Comparison of ENCODE assay signal across 1 cellular context in the genomic region with DNA sequence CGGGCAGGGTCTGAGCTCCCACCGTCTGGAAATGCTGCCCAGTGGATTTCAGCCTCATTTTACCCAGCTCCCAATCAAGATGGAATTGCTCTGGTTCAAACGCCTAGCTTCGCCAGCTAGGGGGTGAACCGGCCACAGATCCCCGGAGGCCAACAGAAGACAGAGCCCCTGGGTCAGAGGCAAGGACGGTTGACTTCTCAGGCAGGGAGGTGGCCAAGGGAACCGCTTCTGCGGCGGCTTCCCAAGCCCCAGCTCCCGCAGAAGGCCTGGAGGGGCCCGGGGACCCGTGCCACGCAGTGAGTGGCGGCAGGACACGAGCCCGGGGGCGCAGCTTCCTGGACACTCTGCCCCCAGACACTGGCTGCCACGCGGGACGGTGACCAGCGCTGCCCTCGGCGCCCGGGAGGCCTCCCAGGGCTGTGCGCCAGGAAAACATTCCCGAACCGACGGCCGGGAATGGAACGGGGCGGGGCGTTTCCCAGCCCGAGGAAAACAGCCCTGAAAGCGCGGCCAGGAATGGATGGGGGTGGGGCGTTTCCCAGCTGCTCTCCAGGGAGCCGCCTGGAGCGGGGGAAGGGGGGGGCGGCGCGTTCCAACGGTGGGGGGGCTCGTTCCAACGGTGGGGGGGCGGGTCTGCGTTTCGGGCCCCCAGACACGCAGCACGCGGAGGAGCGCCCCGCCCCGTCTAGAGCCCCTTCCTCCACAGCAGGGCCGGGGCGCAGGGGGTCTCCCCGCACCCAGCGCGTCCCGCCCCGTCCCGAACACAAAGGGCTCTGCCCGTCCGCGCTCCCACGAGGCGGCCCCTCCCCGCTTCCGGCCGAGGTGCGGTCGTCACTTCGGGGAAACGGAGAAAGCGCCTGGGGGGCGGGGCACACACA.
TF ChIP-seq lines count a peak whose summit lies in the region.

No MANE protein-coding gene starts in this region.

TF ChIP-seq in HepG2, 621 proteins besides CTCF, POLR2A, EP300 and RAD21 (continues in another document):
- TF ChIP-seq NFYC (CRISPR knock-in tag; IDR thresholded peaks at IDR 0.05) (no peak), ZFP41 (CRISPR knock-in tag; IDR thresholded peaks at IDR 0.05; ENCODE audit: borderline replicate concordance) (no peak), ARHGAP35 (CRISPR knock-in tag; IDR thresholded peaks at IDR 0.05; ENCODE audit: borderline replicate concordance) (peak; percentile 53; the same call in 1 of the 2 replicates), ZBTB25 (CRISPR knock-in tag; IDR thresholded peaks at IDR 0.05) (0 out of 2 replicates have a peak, but pooled peaks have one; percentile 28), ZFP37 (CRISPR knock-in tag; IDR thresholded peaks at IDR 0.05; ENCODE audit: borderline replicate concordance) (no peak), RFX3 (CRISPR knock-in tag; IDR thresholded peaks at IDR 0.05) (no peak), MAZ (IDR thresholded peaks at IDR 0.05; ENCODE audit: borderline replicate concordance, low read depth, low read length) (no peak; the same call in 1 of the 2 replicates), MAZ (CRISPR knock-in tag; IDR thresholded peaks at IDR 0.05; ENCODE audit: low read depth) (peak; percentile 92), RORA (CRISPR knock-in tag; IDR thresholded peaks at IDR 0.05) (no peak), SMARCE1 (IDR thresholded peaks at IDR 0.05; ENCODE audit: borderline replicate concordance) (no peak), POGZ (CRISPR knock-in tag; IDR thresholded peaks at IDR 0.05) (0 out of 2 replicates have a peak, but pooled peaks have one; percentile 52), ZNF205 (CRISPR knock-in tag; IDR thresholded peaks at IDR 0.05) (no peak), FOXA3 (CRISPR knock-in tag; IDR thresholded peaks at IDR 0.05) (peak; percentile 17; the same call in 1 of the 2 replicates), ZNF496 (CRISPR knock-in tag; IDR thresholded peaks at IDR 0.05; ENCODE audit: insufficient replicate concordance) (no peak), CEBPG (CRISPR knock-in tag; IDR thresholded peaks at IDR 0.05) (no peak), IRF2 (CRISPR knock-in tag; IDR thresholded peaks at IDR 0.05) (peak; percentile 57), PPARG (CRISPR knock-in tag; conservative IDR thresholded peaks at IDR 0.05) (no peak), ZNF253 (CRISPR knock-in tag; IDR thresholded peaks at IDR 0.05; ENCODE audit: borderline replicate concordance) (peak; percentile 19; the same call in 1 of the 2 replicates), CBFB (CRISPR knock-in tag; IDR thresholded peaks at IDR 0.05) (peak; percentile 39; the same call in 1 of the 2 replicates), ZNF850 (CRISPR knock-in tag; conservative IDR thresholded peaks at IDR 0.05) (no peak), ATF6 (CRISPR knock-in tag; conservative IDR thresholded peaks at IDR 0.05) (peak; percentile 79; the same call in 1 of the 2 replicates), ZNF550 (CRISPR knock-in tag; IDR thresholded peaks at IDR 0.05; ENCODE audit: borderline replicate concordance) (no peak), ZKSCAN8 (CRISPR knock-in tag; IDR thresholded peaks at IDR 0.05; ENCODE audit: borderline replicate concordance) (peak; percentile 38; the same call in 1 of the 2 replicates), ZNF776 (CRISPR knock-in tag; IDR thresholded peaks at IDR 0.05) (peak; percentile 52; the same call in 1 of the 2 replicates), ZSCAN31 (CRISPR knock-in tag; IDR thresholded peaks at IDR 0.05; ENCODE audit: low read depth) (peak; percentile 40; the same call in 1 of the 2 replicates), MLX (CRISPR knock-in tag; IDR thresholded peaks at IDR 0.05) (no peak; the same call in 1 of the 2 replicates), PAX8 (CRISPR knock-in tag; IDR thresholded peaks at IDR 0.05; ENCODE audit: borderline replicate concordance) (no peak), KLF15 (CRISPR knock-in tag; IDR thresholded peaks at IDR 0.05; ENCODE audit: borderline replicate concordance) (no peak), MTA3 (CRISPR knock-in tag; IDR thresholded peaks at IDR 0.05) (no peak), ATAD3A (CRISPR knock-in tag; IDR thresholded peaks at IDR 0.05) (peak; percentile 75; the same call in 1 of the 2 replicates)
- TF ChIP-seq, protein P1, sequence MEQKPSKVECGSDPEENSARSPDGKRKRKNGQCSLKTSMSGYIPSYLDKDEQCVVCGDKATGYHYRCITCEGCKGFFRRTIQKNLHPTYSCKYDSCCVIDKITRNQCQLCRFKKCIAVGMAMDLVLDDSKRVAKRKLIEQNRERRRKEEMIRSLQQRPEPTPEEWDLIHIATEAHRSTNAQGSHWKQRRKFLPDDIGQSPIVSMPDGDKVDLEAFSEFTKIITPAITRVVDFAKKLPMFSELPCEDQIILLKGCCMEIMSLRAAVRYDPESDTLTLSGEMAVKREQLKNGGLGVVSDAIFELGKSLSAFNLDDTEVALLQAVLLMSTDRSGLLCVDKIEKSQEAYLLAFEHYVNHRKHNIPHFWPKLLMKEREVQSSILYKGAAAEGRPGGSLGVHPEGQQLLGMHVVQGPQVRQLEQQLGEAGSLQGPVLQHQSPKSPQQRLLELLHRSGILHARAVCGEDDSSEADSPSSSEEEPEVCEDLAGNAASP (CRISPR knock-in tag; IDR thresholded peaks at IDR 0.05; ENCODE audit: borderline replicate concordance): peak; percentile 15; the same call in 1 of the 2 replicates
- TF ChIP-seq, protein P2, sequence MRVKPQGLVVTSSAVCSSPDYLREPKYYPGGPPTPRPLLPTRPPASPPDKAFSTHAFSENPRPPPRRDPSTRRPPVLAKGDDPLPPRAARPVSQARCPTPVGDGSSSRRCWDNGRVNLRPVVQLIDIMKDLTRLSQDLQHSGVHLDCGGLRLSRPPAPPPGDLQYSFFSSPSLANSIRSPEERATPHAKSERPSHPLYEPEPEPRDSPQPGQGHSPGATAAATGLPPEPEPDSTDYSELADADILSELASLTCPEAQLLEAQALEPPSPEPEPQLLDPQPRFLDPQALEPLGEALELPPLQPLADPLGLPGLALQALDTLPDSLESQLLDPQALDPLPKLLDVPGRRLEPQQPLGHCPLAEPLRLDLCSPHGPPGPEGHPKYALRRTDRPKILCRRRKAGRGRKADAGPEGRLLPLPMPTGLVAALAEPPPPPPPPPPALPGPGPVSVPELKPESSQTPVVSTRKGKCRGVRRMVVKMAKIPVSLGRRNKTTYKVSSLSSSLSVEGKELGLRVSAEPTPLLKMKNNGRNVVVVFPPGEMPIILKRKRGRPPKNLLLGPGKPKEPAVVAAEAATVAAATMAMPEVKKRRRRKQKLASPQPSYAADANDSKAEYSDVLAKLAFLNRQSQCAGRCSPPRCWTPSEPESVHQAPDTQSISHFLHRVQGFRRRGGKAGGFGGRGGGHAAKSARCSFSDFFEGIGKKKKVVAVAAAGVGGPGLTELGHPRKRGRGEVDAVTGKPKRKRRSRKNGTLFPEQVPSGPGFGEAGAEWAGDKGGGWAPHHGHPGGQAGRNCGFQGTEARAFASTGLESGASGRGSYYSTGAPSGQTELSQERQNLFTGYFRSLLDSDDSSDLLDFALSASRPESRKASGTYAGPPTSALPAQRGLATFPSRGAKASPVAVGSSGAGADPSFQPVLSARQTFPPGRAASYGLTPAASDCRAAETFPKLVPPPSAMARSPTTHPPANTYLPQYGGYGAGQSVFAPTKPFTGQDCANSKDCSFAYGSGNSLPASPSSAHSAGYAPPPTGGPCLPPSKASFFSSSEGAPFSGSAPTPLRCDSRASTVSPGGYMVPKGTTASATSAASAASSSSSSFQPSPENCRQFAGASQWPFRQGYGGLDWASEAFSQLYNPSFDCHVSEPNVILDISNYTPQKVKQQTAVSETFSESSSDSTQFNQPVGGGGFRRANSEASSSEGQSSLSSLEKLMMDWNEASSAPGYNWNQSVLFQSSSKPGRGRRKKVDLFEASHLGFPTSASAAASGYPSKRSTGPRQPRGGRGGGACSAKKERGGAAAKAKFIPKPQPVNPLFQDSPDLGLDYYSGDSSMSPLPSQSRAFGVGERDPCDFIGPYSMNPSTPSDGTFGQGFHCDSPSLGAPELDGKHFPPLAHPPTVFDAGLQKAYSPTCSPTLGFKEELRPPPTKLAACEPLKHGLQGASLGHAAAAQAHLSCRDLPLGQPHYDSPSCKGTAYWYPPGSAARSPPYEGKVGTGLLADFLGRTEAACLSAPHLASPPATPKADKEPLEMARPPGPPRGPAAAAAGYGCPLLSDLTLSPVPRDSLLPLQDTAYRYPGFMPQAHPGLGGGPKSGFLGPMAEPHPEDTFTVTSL (CRISPR knock-in tag; IDR thresholded peaks at IDR 0.05; ENCODE audit: borderline replicate concordance): peak; percentile 36; the same call in 1 of the 2 replicates
- TF ChIP-seq, protein P3, sequence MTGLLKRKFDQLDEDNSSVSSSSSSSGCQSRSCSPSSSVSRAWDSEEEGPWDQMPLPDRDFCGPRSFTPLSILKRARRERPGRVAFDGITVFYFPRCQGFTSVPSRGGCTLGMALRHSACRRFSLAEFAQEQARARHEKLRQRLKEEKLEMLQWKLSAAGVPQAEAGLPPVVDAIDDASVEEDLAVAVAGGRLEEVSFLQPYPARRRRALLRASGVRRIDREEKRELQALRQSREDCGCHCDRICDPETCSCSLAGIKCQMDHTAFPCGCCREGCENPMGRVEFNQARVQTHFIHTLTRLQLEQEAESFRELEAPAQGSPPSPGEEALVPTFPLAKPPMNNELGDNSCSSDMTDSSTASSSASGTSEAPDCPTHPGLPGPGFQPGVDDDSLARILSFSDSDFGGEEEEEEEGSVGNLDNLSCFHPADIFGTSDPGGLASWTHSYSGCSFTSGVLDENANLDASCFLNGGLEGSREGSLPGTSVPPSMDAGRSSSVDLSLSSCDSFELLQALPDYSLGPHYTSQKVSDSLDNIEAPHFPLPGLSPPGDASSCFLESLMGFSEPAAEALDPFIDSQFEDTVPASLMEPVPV (CRISPR knock-in tag; IDR thresholded peaks at IDR 0.05): no peak
- TF ChIP-seq, protein P4, sequence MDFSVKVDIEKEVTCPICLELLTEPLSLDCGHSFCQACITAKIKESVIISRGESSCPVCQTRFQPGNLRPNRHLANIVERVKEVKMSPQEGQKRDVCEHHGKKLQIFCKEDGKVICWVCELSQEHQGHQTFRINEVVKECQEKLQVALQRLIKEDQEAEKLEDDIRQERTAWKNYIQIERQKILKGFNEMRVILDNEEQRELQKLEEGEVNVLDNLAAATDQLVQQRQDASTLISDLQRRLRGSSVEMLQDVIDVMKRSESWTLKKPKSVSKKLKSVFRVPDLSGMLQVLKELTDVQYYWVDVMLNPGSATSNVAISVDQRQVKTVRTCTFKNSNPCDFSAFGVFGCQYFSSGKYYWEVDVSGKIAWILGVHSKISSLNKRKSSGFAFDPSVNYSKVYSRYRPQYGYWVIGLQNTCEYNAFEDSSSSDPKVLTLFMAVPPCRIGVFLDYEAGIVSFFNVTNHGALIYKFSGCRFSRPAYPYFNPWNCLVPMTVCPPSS (IDR thresholded peaks at IDR 0.05): no peak
- TF ChIP-seq, protein P5, sequence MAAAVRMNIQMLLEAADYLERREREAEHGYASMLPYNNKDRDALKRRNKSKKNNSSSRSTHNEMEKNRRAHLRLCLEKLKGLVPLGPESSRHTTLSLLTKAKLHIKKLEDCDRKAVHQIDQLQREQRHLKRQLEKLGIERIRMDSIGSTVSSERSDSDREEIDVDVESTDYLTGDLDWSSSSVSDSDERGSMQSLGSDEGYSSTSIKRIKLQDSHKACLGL (CRISPR knock-in tag; IDR thresholded peaks at IDR 0.05): 0 out of 2 replicates have a peak, but pooled peaks have one; percentile 57
- TF ChIP-seq, protein P6, sequence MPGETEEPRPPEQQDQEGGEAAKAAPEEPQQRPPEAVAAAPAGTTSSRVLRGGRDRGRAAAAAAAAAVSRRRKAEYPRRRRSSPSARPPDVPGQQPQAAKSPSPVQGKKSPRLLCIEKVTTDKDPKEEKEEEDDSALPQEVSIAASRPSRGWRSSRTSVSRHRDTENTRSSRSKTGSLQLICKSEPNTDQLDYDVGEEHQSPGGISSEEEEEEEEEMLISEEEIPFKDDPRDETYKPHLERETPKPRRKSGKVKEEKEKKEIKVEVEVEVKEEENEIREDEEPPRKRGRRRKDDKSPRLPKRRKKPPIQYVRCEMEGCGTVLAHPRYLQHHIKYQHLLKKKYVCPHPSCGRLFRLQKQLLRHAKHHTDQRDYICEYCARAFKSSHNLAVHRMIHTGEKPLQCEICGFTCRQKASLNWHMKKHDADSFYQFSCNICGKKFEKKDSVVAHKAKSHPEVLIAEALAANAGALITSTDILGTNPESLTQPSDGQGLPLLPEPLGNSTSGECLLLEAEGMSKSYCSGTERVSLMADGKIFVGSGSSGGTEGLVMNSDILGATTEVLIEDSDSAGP (CRISPR knock-in tag; IDR thresholded peaks at IDR 0.05; ENCODE audit: borderline replicate concordance): peak; percentile 77
- TF ChIP-seq, protein P7, sequence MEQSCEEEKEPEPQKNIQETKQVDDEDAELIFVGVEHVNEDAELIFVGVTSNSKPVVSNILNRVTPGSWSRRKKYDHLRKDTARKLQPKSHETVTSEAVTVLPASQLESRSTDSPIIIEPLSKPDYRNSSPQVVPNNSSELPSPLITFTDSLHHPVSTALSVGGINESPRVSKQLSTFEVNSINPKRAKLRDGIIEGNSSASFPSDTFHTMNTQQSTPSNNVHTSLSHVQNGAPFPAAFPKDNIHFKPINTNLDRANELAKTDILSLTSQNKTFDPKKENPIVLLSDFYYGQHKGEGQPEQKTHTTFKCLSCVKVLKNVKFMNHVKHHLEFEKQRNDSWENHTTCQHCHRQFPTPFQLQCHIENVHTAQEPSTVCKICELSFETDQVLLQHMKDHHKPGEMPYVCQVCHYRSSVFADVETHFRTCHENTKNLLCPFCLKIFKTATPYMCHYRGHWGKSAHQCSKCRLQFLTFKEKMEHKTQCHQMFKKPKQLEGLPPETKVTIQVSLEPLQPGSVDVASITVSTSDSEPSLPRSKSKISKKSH (CRISPR knock-in tag; IDR thresholded peaks at IDR 0.05; ENCODE audit: borderline replicate concordance): no peak; the same call in 1 of the 2 replicates
